8 cellular contexts compared by ENCODE assay signal in genomic region chr2:11669454-11670291, GRCh38. TPM values are rescaled to one million over a fixed set of nuclear protein-coding genes. Genes with fewer than 3 reads are reported as not detected.
A peak's percentile ranks its signal among the peaks of the same experiment; 100 is the strongest.
DNase-seq lines count a peak whose midpoint lies in the region; ATAC-seq and TF ChIP-seq lines count a peak whose summit lies in the region.

Gene NTSR2, minus strand, starts transcription at chr2:11670195. Its CDS starts 66 bp downstream, at chr2:11670129.

- H3K4me3 ChIP-seq in neural cell (ENCODE audit: low read length): peak within 1 kb of the TSS; percentile 48

- peak; percentile 94 for DNase-seq in ELF-1 (ENCODE audit: low read depth, low spot score)
- peak; percentile 32 for DNase-seq in activated CD4-positive, alpha-beta memory T cell treated with anti-CD3 and anti-CD28 coated beads, Interleukin-2, amount 10 ng/mL, durations not matched to agents 7 days and 5 days
- peak; percentile 9 for DNase-seq in fibroblast of the conjunctiva (ENCODE audit: low read depth)
- DNase-seq in HT-29 (ENCODE audit: low spot score): no peak

- H3K9me2 ChIP-seq in neural cell (ENCODE audit: insufficient read depth, low read length): no peaks in the 10 kb centered on the region

- H2AFZ ChIP-seq in neural cell (ENCODE audit: low read depth, low read length): no peak within 1 kb of the TSS

- no peak for TF ChIP-seq EP300 in neural cell (conservative IDR thresholded peaks at IDR 0.05; ENCODE audit: poor library complexity, severe bottlenecking)

- no peak within 1 kb of the TSS for H3K4me2 ChIP-seq in neural cell (ENCODE audit: low read length)

- H3K27ac Mint-ChIP-seq in activated CD4-positive, alpha-beta memory T cell treated with anti-CD3 and anti-CD28 coated beads, Interleukin-2, amount 10 ng/mL, durations not matched to agents 7 days and 5 days: no peak within 1 kb of the TSS

- peaks cover 27% of the 10 kb centered on the region for H3K27me3 Mint-ChIP-seq in activated CD4-positive, alpha-beta memory T cell treated with anti-CD3 and anti-CD28 coated beads, Interleukin-2, amount 10 ng/mL, durations not matched to agents 7 days and 5 days

- no peaks in the 10 kb centered on the region for H3K36me3 ChIP-seq in neural cell (ENCODE audit: insufficient read depth, low read length)

- no peaks in the 10 kb centered on the region for H3K9me3 Mint-ChIP-seq in activated CD4-positive, alpha-beta memory T cell treated with anti-CD3 and anti-CD28 coated beads, Interleukin-2, amount 10 ng/mL, durations not matched to agents 7 days and 5 days

- no peaks in the 10 kb centered on the region for H4K20me1 ChIP-seq in neural cell (ENCODE audit: insufficient read depth)

- no peaks in the 10 kb centered on the region for H3K79me2 ChIP-seq in neural cell (replicated peaks; ENCODE audit: insufficient read depth, low read length)

- ATAC-seq in GM21825 (IDR thresholded peaks at IDR 0.05; ENCODE audit: unreplicated experiment) (no peak), HG03469 (IDR thresholded peaks at IDR 0.05; ENCODE audit: unreplicated experiment) (no peak), HG03025 (IDR thresholded peaks at IDR 0.05; ENCODE audit: low FRiP score, unreplicated experiment) (no peak)

- H3K36me3 Mint-ChIP-seq in activated CD4-positive, alpha-beta memory T cell treated with anti-CD3 and anti-CD28 coated beads, Interleukin-2, amount 10 ng/mL, durations not matched to agents 7 days and 5 days (ENCODE audit: low read depth): no peaks in the 10 kb centered on the region

- TF ChIP-seq CTCF in neural cell (IDR thresholded peaks at IDR 0.05; ENCODE audit: poor library complexity, severe bottlenecking): no peak

- H3K9me3 ChIP-seq in neural cell (ENCODE audit: low read length): no peaks in the 10 kb centered on the region

- H3K27ac ChIP-seq in neural cell (ENCODE audit: low read length): no peak within 1 kb of the TSS

- peaks cover 23% of the 10 kb centered on the region for H3K27me3 ChIP-seq in neural cell (ENCODE audit: insufficient read depth, low read depth, low read length)

- CTCF ChIA-PET in activated CD4-positive, alpha-beta memory T cell treated with anti-CD3 and anti-CD28 coated beads, Interleukin-2, amount 10 ng/mL, durations not matched to agents 7 days and 5 days (lab: Charles Lee): no interaction called here

- H3K9ac ChIP-seq in neural cell (ENCODE audit: low read length): no peak within 1 kb of the TSS

- POLR2A ChIA-PET in activated CD4-positive, alpha-beta memory T cell treated with anti-CD3 and anti-CD28 coated beads, Interleukin-2, amount 10 ng/mL, durations not matched to agents 7 days and 5 days (lab: Charles Lee): no interaction called here

- no peak within 1 kb of the TSS for H3K4me3 Mint-ChIP-seq in activated CD4-positive, alpha-beta memory T cell treated with anti-CD3 and anti-CD28 coated beads, Interleukin-2, amount 10 ng/mL, durations not matched to agents 7 days and 5 days

- peaks cover 4% of the 10 kb centered on the region for H3K4me1 Mint-ChIP-seq in activated CD4-positive, alpha-beta memory T cell treated with anti-CD3 and anti-CD28 coated beads, Interleukin-2, amount 10 ng/mL, durations not matched to agents 7 days and 5 days

- TF ChIP-seq RAD21 in neural cell (conservative IDR thresholded peaks at IDR 0.05): no peak

- H3F3A ChIP-seq in neural cell (ENCODE audit: insufficient read depth, low read length, poor library complexity, severe bottlenecking): no peaks in the 10 kb centered on the region

TF ChIP-seq in neural cell, 6 proteins besides CTCF, POLR2A, EP300 and RAD21:
- TF ChIP-seq SMC3 (conservative IDR thresholded peaks at IDR 0.05; ENCODE audit: poor library complexity): no peak
- TF ChIP-seq MXI1 (conservative IDR thresholded peaks at IDR 0.05; ENCODE audit: poor library complexity, severe bottlenecking): peak; percentile 37
- TF ChIP-seq REST (IDR thresholded peaks at IDR 0.05; ENCODE audit: borderline replicate concordance): peak; percentile 35

RNA-seq across cellular contexts. Expression of gene NTSR2, which starts in this region (rescaled TPM):
- not detected for total RNA-seq in activated CD4-positive, alpha-beta memory T cell treated with anti-CD3 and anti-CD28 coated beads, Interleukin-2, amount 10 ng/mL, durations not matched to agents 7 days and 5 days
- polyA plus RNA-seq in neural cell: not detected in 2 replicates
- not detected in 2 replicates for polyA minus RNA-seq in neural cell
- not detected in 2 replicates for total RNA-seq in HT-29 (2014; rRNA removed; shearing (Covaris generic))

Comparison
In these comparisons a context has a peak if more than half of its experiments do, and no peak if none do; other contexts are left out.
1. Peak in DNase-seq in activated CD4-positive, alpha-beta memory T cell treated with anti-CD3 and anti-CD28 coated beads, Interleukin-2, amount 10 ng/mL, durations not matched to agents 7 days and 5 days; RNA of the gene not detected or under 1 TPM.